Comparison of ENCODE assay signal across 17 cellular contexts in the genomic region with DNA sequence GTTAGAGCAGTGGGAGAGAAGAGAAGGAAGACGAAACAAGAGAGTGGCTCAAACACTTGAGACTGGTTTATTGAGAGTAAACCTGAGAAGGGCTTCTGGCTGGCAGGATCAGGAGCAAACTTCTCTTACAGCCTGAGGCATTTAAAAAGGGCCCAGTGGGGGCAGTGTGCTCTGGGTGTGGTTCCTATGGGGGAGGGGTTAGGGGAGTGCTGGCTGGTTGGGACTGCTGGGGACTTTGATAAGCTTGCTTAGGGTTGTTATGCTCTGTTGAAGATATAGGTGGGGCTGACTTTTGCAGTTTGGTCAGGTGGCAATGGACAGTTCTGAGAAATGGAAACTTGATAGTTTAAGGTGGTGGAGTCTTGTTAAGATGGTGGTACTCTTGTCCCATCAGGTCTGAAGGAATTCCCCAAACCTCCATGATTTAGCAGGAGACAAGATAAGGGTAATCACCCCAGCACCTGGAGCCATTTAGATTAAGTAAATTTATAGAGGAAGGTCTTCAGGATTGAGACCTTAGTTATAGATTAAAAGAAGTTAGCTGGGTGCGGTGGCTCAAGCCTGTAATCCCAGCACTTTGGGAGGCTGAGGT.
DNase-seq lines count a peak whose midpoint lies in the region; ATAC-seq and TF ChIP-seq lines count a peak whose summit lies in the region.
"Had no signal": no experiment of that assay in that cellular context is flagged by ENCODE, and none has a peak within 500 bp of the region (broad histone marks: within the 10 kb centered on the region; RNA-seq: fewer than 3 reads in every experiment).

No MANE protein-coding gene starts in this region.

- no peaks in the 10 kb centered on the region for H3K9me2 ChIP-seq in DOHH2 (replicated peaks; ENCODE audit: control insufficient read depth, low read length)

- peaks cover 0 to 6% (median 0%) of the 10 kb centered on the region in 7 donors for H3K9me3 Mint-ChIP-seq in CD4-positive, CD25-positive, alpha-beta regulatory T cell
- H3K9me3 Mint-ChIP-seq in memory B cell, result no peaks in the 10 kb centered on the region

- WGBS in body of pancreas, 2 donors, result 100% methylated on average over 2 of the region's 2 CpGs

- intact Hi-C loops in body of pancreas (cut with DNase I), result no loop called here

- no peak for ATAC-seq in CD4-positive, CD25-positive, alpha-beta regulatory T cell (ENCODE audit: low read depth in 2 of 2)
- peak; percentile 62 for ATAC-seq in memory B cell (ENCODE audit: low read depth)
- ATAC-seq in HG03039 (IDR thresholded peaks at IDR 0.05; ENCODE audit: unreplicated experiment), result no peak
- no peak for ATAC-seq in body of pancreas

- H3K27me3 Mint-ChIP-seq in CD4-positive, CD25-positive, alpha-beta regulatory T cell, result no peaks in the 10 kb centered on the region
- no peaks in the 10 kb centered on the region for H3K27me3 Mint-ChIP-seq in memory B cell

- no peak for TF ChIP-seq POLR2A in body of pancreas (IDR thresholded peaks at IDR 0.05)

- H3K4me3 ChIP-seq in CD4-positive, CD25-positive, alpha-beta regulatory T cell (ENCODE audit: low read depth, low read length), result no peak overlapping the region
- H3K4me3 ChIP-seq in DOHH2 (ENCODE audit: low read length) (no peak overlapping the region), body of pancreas (no peak overlapping the region)
- H3K4me3 ChIP-seq: left ventricle myocardium inferior, thyroid gland had no signal

- no peaks in the 10 kb centered on the region for H3K79me2 ChIP-seq in DOHH2 (ENCODE audit: control insufficient read depth, low read length)
- H3K79me2 ChIP-seq: parathyroid adenoma had no signal

- H4K20me1 ChIP-seq in DOHH2 (ENCODE audit: control insufficient read depth, insufficient read depth, low read depth, low read length), result no peaks in the 10 kb centered on the region

- peak in 1 of 3 donors; percentile 34 for DNase-seq in CD4-positive, CD25-positive, alpha-beta regulatory T cell
- DNase-seq in RPMI8226 (peak; percentile 27), memory B cell (ENCODE audit: low spot score in 2 of 2) (no peak), body of pancreas (no peak)
- no peak for DNase-seq in central memory CD4-positive, alpha-beta T cell
- DNase-seq: amniotic stem cell; endodermal cell; left ventricle myocardium inferior; NCI-H1694; SHP77 treated with DMSO at 0.1 percent for 48 hours; stimulated activated CD4-positive, alpha-beta T cell treated with anti-CD3 and anti-CD28 coated beads, Interleukin-4, amount 100 ng/mL, for 24 hours; stimulated activated CD8-positive, alpha-beta memory T cell treated with anti-CD3 and anti-CD28 coated beads, Interleukin-4, amount 100 ng/mL, for 48 hours; thyroid gland had no signal

- no peaks in the 10 kb centered on the region for H3F3A ChIP-seq in DOHH2 (ENCODE audit: control insufficient read depth, insufficient read depth)

- no peaks in the 10 kb centered on the region for H3K4me1 ChIP-seq in CD4-positive, CD25-positive, alpha-beta regulatory T cell (ENCODE audit: control insufficient read depth, insufficient read depth, low read length, poor library complexity, severe bottlenecking)
- peaks cover 6% of the 10 kb centered on the region for H3K4me1 ChIP-seq in DOHH2 (ENCODE audit: control insufficient read depth, low read length)
- H3K4me1 ChIP-seq in body of pancreas, result peaks cover 6% of the 10 kb centered on the region
- H3K4me1 ChIP-seq: left ventricle myocardium inferior, parathyroid adenoma, thyroid gland had no signal

- H3K4me2 ChIP-seq in DOHH2 (ENCODE audit: low read length), result no peak overlapping the region

- no peaks in the 10 kb centered on the region for H3K27me3 ChIP-seq in CD4-positive, CD25-positive, alpha-beta regulatory T cell (ENCODE audit: control insufficient read depth, insufficient read depth, low read length)
- H3K27me3 ChIP-seq in DOHH2 (ENCODE audit: control insufficient read depth, low read length), result no peaks in the 10 kb centered on the region
- H3K27me3 ChIP-seq in body of pancreas, result no peaks in the 10 kb centered on the region
- H3K27me3 ChIP-seq: thyroid gland had no signal

- H3K9me3 ChIP-seq in CD4-positive, CD25-positive, alpha-beta regulatory T cell (ENCODE audit: control insufficient read depth in 2 of 2, low read length in 2 of 2), result no peaks in the 10 kb centered on the region
- H3K9me3 ChIP-seq in DOHH2 (ENCODE audit: control insufficient read depth, insufficient read depth, low read length), result no peaks in the 10 kb centered on the region
- H3K9me3 ChIP-seq in body of pancreas, result no peaks in the 10 kb centered on the region
- H3K9me3 ChIP-seq: left ventricle myocardium inferior, thyroid gland had no signal

- TF ChIP-seq CTCF in DOHH2 (IDR thresholded peaks at IDR 0.05; ENCODE audit: low read depth, low read length, poor library complexity, severe bottlenecking), result peak; percentile 46
- TF ChIP-seq CTCF in body of pancreas (IDR thresholded peaks at IDR 0.05), result no peak

- H3K4me1 Mint-ChIP-seq in CD4-positive, CD25-positive, alpha-beta regulatory T cell, result peaks cover 0 to 5% (median 0%) of the 10 kb centered on the region in 4 donors
- peaks cover 16% of the 10 kb centered on the region for H3K4me1 Mint-ChIP-seq in memory B cell

- H3K4me3 Mint-ChIP-seq in CD4-positive, CD25-positive, alpha-beta regulatory T cell, result no peak overlapping the region
- no peak overlapping the region for H3K4me3 Mint-ChIP-seq in memory B cell
- H3K4me3 Mint-ChIP-seq: activated T-helper 1 cell treated with anti-CD3 and anti-CD28 coated beads, Interleukin-12 subunit alpha, Interleukin-12 subunit beta, Interleukin-2, Interleukin-4 antibody, amounts not matched to agents 30 ng/mL and 10 ng/mL and 1 ng/mL, durations not matched to agents 14 hours and 24 hours and 36 hours; endodermal cell had no signal

- H3K27ac Mint-ChIP-seq in CD4-positive, CD25-positive, alpha-beta regulatory T cell, result peak overlapping the region in 2 of 3 donors; percentile 6 to 33
- H3K27ac Mint-ChIP-seq in memory B cell, result peak overlapping the region; percentile 4
- H3K27ac Mint-ChIP-seq: activated T-helper 1 cell treated with anti-CD3 and anti-CD28 coated beads, Interleukin-12 subunit alpha, Interleukin-12 subunit beta, Interleukin-2, Interleukin-4 antibody, amounts not matched to agents 30 ng/mL and 10 ng/mL and 1 ng/mL, durations not matched to agents 14 hours and 24 hours and 36 hours; endodermal cell had no signal

- no peaks in the 10 kb centered on the region for H3K36me3 ChIP-seq in CD4-positive, CD25-positive, alpha-beta regulatory T cell (ENCODE audit: control insufficient read depth, insufficient read depth, low read length)
- no peaks in the 10 kb centered on the region for H3K36me3 ChIP-seq in DOHH2 (ENCODE audit: control insufficient read depth, low read length)
- H3K36me3 ChIP-seq in body of pancreas (replicated peaks in 1 of 2; ENCODE audit: insufficient read depth in 1 of 2, low read depth in 2 of 2), result no peaks in the 10 kb centered on the region
- H3K36me3 ChIP-seq: thyroid gland had no signal

- H3K36me3 Mint-ChIP-seq in CD4-positive, CD25-positive, alpha-beta regulatory T cell, result no peaks in the 10 kb centered on the region
- H3K36me3 Mint-ChIP-seq in memory B cell, result no peaks in the 10 kb centered on the region

- no peak overlapping the region for H3K27ac ChIP-seq in CD4-positive, CD25-positive, alpha-beta regulatory T cell (ENCODE audit: insufficient read depth, low read length, poor library complexity, severe bottlenecking)
- H3K27ac ChIP-seq in DOHH2 (ENCODE audit: low read depth, low read length) (no peak overlapping the region), body of pancreas (no peak overlapping the region)
- H3K27ac ChIP-seq: left ventricle myocardium inferior, parathyroid adenoma, thyroid gland had no signal
